10 cellular contexts compared by ENCODE assay signal in genomic region chr4:76108467-76109181, GRCh38. TPM values are rescaled to one million over a fixed set of nuclear protein-coding genes. Genes with fewer than 3 reads are reported as not detected.
DNase-seq lines count a peak whose midpoint lies in the region; ATAC-seq and TF ChIP-seq lines count a peak whose summit lies in the region.
"Had no signal": no experiment of that assay in that cellular context is flagged by ENCODE, and none has a peak within 500 bp of the region (broad histone marks: within the 10 kb centered on the region; RNA-seq: fewer than 3 reads in every experiment).

No MANE protein-coding gene starts in this region.

- peak; percentile 46 to 61 for ATAC-seq in stimulated activated naive B cell treated with anti-CD40 and anti-IgM and Interleukin-4, amounts not matched to agents 10 μg/mL and 1 μg/mL and 100 μg/mL, for 72 hours (replicated peaks)

- no peak for TF ChIP-seq CTCF in choroid plexus epithelial cell (conservative IDR thresholded peaks at IDR 0.05; ENCODE audit: low read depth, low read length)
- TF ChIP-seq CTCF in prostate gland (IDR thresholded peaks at IDR 0.05) = no peak

- TF ChIP-seq POLR2A in prostate gland (IDR thresholded peaks at IDR 0.05) = no peak

- no peak overlapping the region for H3K4me3 Mint-ChIP-seq in stimulated activated naive B cell treated with anti-CD40 and anti-IgM and Interleukin-4, amounts not matched to agents 10 μg/mL and 1 μg/mL and 100 μg/mL, for 72 hours

- H3K27me3 ChIP-seq in prostate gland (replicated peaks; ENCODE audit: insufficient read depth) = no peaks in the 10 kb centered on the region

- DNase-seq in SKM-1 treated with dmso at 0.1 percent for 144 hours (lab: John Stamatoyannopoulos, UW; ENCODE audit: unreplicated experiment) (peak; percentile 25), SKM-1 (lab: John Stamatoyannopoulos, UW; ENCODE audit: unreplicated experiment) (no peak), NOMO-1 treated with DMSO at 0.1 percent for 48 hours (lab: John Stamatoyannopoulos, UW; ENCODE audit: unreplicated experiment) (peak; percentile 78), choroid plexus epithelial cell (ENCODE audit: low read depth) (peak; percentile 35), NCI-H1105 (lab: John Stamatoyannopoulos, UW) (no peak), prostate gland (ENCODE audit: low spot score) (no peak)
- no peak for DNase-seq in stimulated activated naive B cell treated with anti-CD40 and anti-IgM and Interleukin-4, amounts not matched to agents 10 μg/mL and 1 μg/mL and 100 μg/mL, for 72 hours
- no peak for DNase-seq in stimulated activated naive CD4-positive, alpha-beta T cell (lab: John Stamatoyannopoulos, UW)
- DNase-seq: activated CD8-positive, alpha-beta memory T cell treated with anti-CD3 and anti-CD28 coated beads, Interleukin-2, amount 50 U/mL, for 48 hours had no signal

- no peaks in the 10 kb centered on the region for H3K9me3 ChIP-seq in prostate gland

- no peak overlapping the region for H3K27ac ChIP-seq in prostate gland

- no peak overlapping the region for H3K27ac Mint-ChIP-seq in stimulated activated naive B cell treated with anti-CD40 and anti-IgM and Interleukin-4, amounts not matched to agents 10 μg/mL and 1 μg/mL and 100 μg/mL, for 72 hours

- no peaks in the 10 kb centered on the region for H3K4me1 Mint-ChIP-seq in stimulated activated naive B cell treated with anti-CD40 and anti-IgM and Interleukin-4, amounts not matched to agents 10 μg/mL and 1 μg/mL and 100 μg/mL, for 72 hours

- H3K27me3 Mint-ChIP-seq in stimulated activated naive B cell treated with anti-CD40 and anti-IgM and Interleukin-4, amounts not matched to agents 10 μg/mL and 1 μg/mL and 100 μg/mL, for 72 hours = no peaks in the 10 kb centered on the region

- H3K4me3 ChIP-seq in choroid plexus epithelial cell (ENCODE audit: low read depth, low read length) = no peak overlapping the region
- H3K4me3 ChIP-seq in prostate gland = no peak overlapping the region

- no peaks in the 10 kb centered on the region for H3K9me3 Mint-ChIP-seq in stimulated activated naive B cell treated with anti-CD40 and anti-IgM and Interleukin-4, amounts not matched to agents 10 μg/mL and 1 μg/mL and 100 μg/mL, for 72 hours

- H3K36me3 Mint-ChIP-seq in stimulated activated naive B cell treated with anti-CD40 and anti-IgM and Interleukin-4, amounts not matched to agents 10 μg/mL and 1 μg/mL and 100 μg/mL, for 72 hours = peaks cover 3 to 9% of the 10 kb centered on the region in 2 donors

- WGBS in prostate gland = 59% methylated on average over 5 of the region's 5 CpGs

- intact Hi-C loops in prostate gland (cut with DNase I) = no loop called here

- H3K36me3 ChIP-seq in prostate gland = no peaks in the 10 kb centered on the region

- no peaks in the 10 kb centered on the region for H3K4me1 ChIP-seq in prostate gland (replicated peaks)

RNA-seq across cellular contexts. Expression of gene ART3, which starts 34.1 kb away (rescaled TPM):
- 10 to 100 TPM in 1 of 2 donors, 1 to 10 TPM in 1; 3.8 to 24.8 TPM for total RNA-seq in prostate gland
- total RNA-seq: pulmonary artery endothelial cell had no signal

RNA-seq across cellular contexts. Expression of gene NUP54, which starts 39.6 kb away (rescaled TPM):
- total RNA-seq in prostate gland = 10 to 100 TPM; 31.7 to 43.5 TPM

Comparison
In these comparisons a context has a peak if more than half of its experiments do, and no peak if none do; other contexts are left out.
1. DNase-seq: peak in SKM-1 treated with dmso at 0.1 percent for 144 hours (single experiment), NOMO-1 treated with DMSO at 0.1 percent for 48 hours (single experiment) and choroid plexus epithelial cell (single experiment); none in SKM-1 (single experiment), stimulated activated naive B cell treated with anti-CD40 and anti-IgM and Interleukin-4, amounts not matched to agents 10 μg/mL and 1 μg/mL and 100 μg/mL, for 72 hours (single experiment), NCI-H1105 (single experiment), prostate gland (single experiment) and stimulated activated naive CD4-positive, alpha-beta T cell (0 of 6).